ENCODE assay signal across 8 cellular contexts in genomic region chr7:8217200-8218068, GRCh38. TPM values are rescaled to one million over a fixed set of nuclear protein-coding genes. Genes with fewer than 3 reads are reported as not detected.
DNase-seq lines count a peak whose midpoint lies in the region; ATAC-seq and TF ChIP-seq lines count a peak whose summit lies in the region.

No MANE protein-coding gene starts in this region.

- no peak overlapping the region for H3K4me3 Mint-ChIP-seq in activated CD4-positive, alpha-beta T cell treated with anti-CD3 and anti-CD28 coated beads, Interleukin-2, amount 10 ng/mL, durations not matched to agents 24 days and 14 days

- DNase-seq in activated CD4-positive, alpha-beta T cell treated with anti-CD3 and anti-CD28 coated beads, Interleukin-2, amount 10 ng/mL, durations not matched to agents 24 days and 14 days: peak; percentile 86
- DNase-seq in activated CD4-positive, alpha-beta T cell treated with anti-CD3 and anti-CD28 coated beads, Interleukin-2, amount 50 U/mL, for 48 hours: no peak
- DNase-seq in HL-60 (ENCODE audit: low read depth in 1 of 2, low spot score in 1 of 2) (peak; percentile 7 to 38), NCI-H526 treated with DMSO at 0.1 percent for 48 hours (lab: John Stamatoyannopoulos, UW) (peak; percentile 59), astrocyte of the hippocampus (ENCODE audit: low read depth, low spot score) (peak; percentile 79), iPS DF 4.7 (ENCODE audit: extremely low read depth, low spot score) (peak; percentile 49)
- no peak for DNase-seq in stimulated activated naive CD8-positive, alpha-beta T cell treated with anti-CD3 and anti-CD28 coated beads, Interleukin-15, Interleukin-2, amounts not matched to agents 100 U/mL and 50 U/mL, for 24 hours

- peak; percentile 26 for TF ChIP-seq CTCF in HL-60 (IDR thresholded peaks at IDR 0.05; ENCODE audit: insufficient read depth, low read length)

- H3K27ac ChIP-seq in HL-60 (replicated peaks): no peak overlapping the region

- ATAC-seq in stimulated activated naive CD8-positive, alpha-beta T cell treated with anti-CD3 and anti-CD28 coated beads, Interleukin-15, Interleukin-2, amounts not matched to agents 100 U/mL and 50 U/mL, for 24 hours: peak; percentile 54
- ATAC-seq in HG03097 (IDR thresholded peaks at IDR 0.05; ENCODE audit: low FRiP score, unreplicated experiment): no peak

- no peak overlapping the region for H3K27ac Mint-ChIP-seq in activated CD4-positive, alpha-beta T cell treated with anti-CD3 and anti-CD28 coated beads, Interleukin-2, amount 10 ng/mL, durations not matched to agents 24 days and 14 days

- no peaks in the 10 kb centered on the region for H3K9me3 Mint-ChIP-seq in activated CD4-positive, alpha-beta T cell treated with anti-CD3 and anti-CD28 coated beads, Interleukin-2, amount 10 ng/mL, durations not matched to agents 24 days and 14 days

- no peaks in the 10 kb centered on the region for H3K27me3 ChIP-seq in HL-60 (ENCODE audit: insufficient read depth, poor library complexity, severe bottlenecking)

- intact Hi-C loops in activated CD4-positive, alpha-beta T cell treated with anti-CD3 and anti-CD28 coated beads, Interleukin-2, amount 10 ng/mL, durations not matched to agents 24 days and 14 days (cut with micrococcal nuclease): loop anchor here (1.0 to 10.0 kb wide), 8 partner anchors 80 to 1114 kb away; no protein-coding TSS in a partner anchor

- H3K36me3 Mint-ChIP-seq in activated CD4-positive, alpha-beta T cell treated with anti-CD3 and anti-CD28 coated beads, Interleukin-2, amount 10 ng/mL, durations not matched to agents 24 days and 14 days (ENCODE audit: low read depth): no peaks in the 10 kb centered on the region

- no peaks in the 10 kb centered on the region for H3K27me3 Mint-ChIP-seq in activated CD4-positive, alpha-beta T cell treated with anti-CD3 and anti-CD28 coated beads, Interleukin-2, amount 10 ng/mL, durations not matched to agents 24 days and 14 days

- peaks cover 4% of the 10 kb centered on the region for H3K4me1 Mint-ChIP-seq in activated CD4-positive, alpha-beta T cell treated with anti-CD3 and anti-CD28 coated beads, Interleukin-2, amount 10 ng/mL, durations not matched to agents 24 days and 14 days

- H3K4me3 ChIP-seq in HL-60 (replicated peaks; ENCODE audit: insufficient read depth, low read length): no peak overlapping the region

RNA-seq across cellular contexts. Expression of gene ICA1, which starts 44.5 kb away (rescaled TPM):
- total RNA-seq in activated CD4-positive, alpha-beta T cell treated with anti-CD3 and anti-CD28 coated beads, Interleukin-2, amount 10 ng/mL, durations not matched to agents 24 days and 14 days: 0.62 and 0.72 TPM in 2 replicates

Comparison
In these comparisons a context has a peak if more than half of its experiments do, and no peak if none do; other contexts are left out.
1. DNase-seq: peak in activated CD4-positive, alpha-beta T cell treated with anti-CD3 and anti-CD28 coated beads, Interleukin-2, amount 10 ng/mL, durations not matched to agents 24 days and 14 days (single experiment), HL-60 (2 of 2), NCI-H526 treated with DMSO at 0.1 percent for 48 hours (single experiment), astrocyte of the hippocampus (single experiment) and iPS DF 4.7 (single experiment); none in activated CD4-positive, alpha-beta T cell treated with anti-CD3 and anti-CD28 coated beads, Interleukin-2, amount 50 U/mL, for 48 hours (0 of 2) and stimulated activated naive CD8-positive, alpha-beta T cell treated with anti-CD3 and anti-CD28 coated beads, Interleukin-15, Interleukin-2, amounts not matched to agents 100 U/mL and 50 U/mL, for 24 hours (single experiment).